9 cellular contexts compared by ENCODE assay signal in genomic region chr3:101070260-101071121, GRCh38.
DNase-seq lines count a peak whose midpoint lies in the region; ATAC-seq and TF ChIP-seq lines count a peak whose summit lies in the region.
"Had no signal": no experiment of that assay in that cellular context is flagged by ENCODE, and none has a peak within 500 bp of the region (broad histone marks: within the 10 kb centered on the region; RNA-seq: fewer than 3 reads in every experiment).

No MANE protein-coding gene starts in this region.

- DNase-seq in NCI-H1436 (lab: John Stamatoyannopoulos, UW) (peak; percentile 48), NCI-H1436 treated with DMSO at 0.1 percent for 48 hours (lab: John Stamatoyannopoulos, UW) (no peak), NOMO-1 (lab: John Stamatoyannopoulos, UW; ENCODE audit: unreplicated experiment in 2 of 2) (peak; percentile 34 to 59), activated T-cell treated with anti-CD3 and anti-CD28 coated beads for 48 hours (ENCODE audit: low read depth) (peak; percentile 45), fibroblast of the aortic adventitia (ENCODE audit: low read depth) (no peak)

- H3K9ac ChIP-seq in rectal smooth muscle tissue (ENCODE audit: low read length): no peak overlapping the region
- H3K9ac ChIP-seq: BLaER1 treated with 17β-estradiol and CSF1 and Interleukin-3, amounts not matched to agents 10 nM and 100 nM had no signal

- TF ChIP-seq CTCF in fibroblast of the aortic adventitia (IDR thresholded peaks at IDR 0.05; ENCODE audit: insufficient read depth, low read length): peak; percentile 38

- no peaks in the 10 kb centered on the region for H3K27me3 ChIP-seq in rectal smooth muscle tissue (ENCODE audit: control insufficient read depth, insufficient read depth, low read length)
- H3K27me3 ChIP-seq: BLaER1 treated with 17β-estradiol and CSF1 and Interleukin-3, amounts not matched to agents 10 nM and 100 nM had no signal

- peaks cover 9% of the 10 kb centered on the region for H3K4me1 ChIP-seq in rectal smooth muscle tissue (ENCODE audit: control insufficient read depth, insufficient read depth, low read length)
- H3K4me1 ChIP-seq: BLaER1 treated with 17β-estradiol and CSF1 and Interleukin-3, amounts not matched to agents 10 nM and 100 nM had no signal

- H3K36me3 ChIP-seq in rectal smooth muscle tissue (ENCODE audit: control insufficient read depth, insufficient read depth, low read length): no peaks in the 10 kb centered on the region
- H3K36me3 ChIP-seq: BLaER1 treated with 17β-estradiol and CSF1 and Interleukin-3, amounts not matched to agents 10 nM and 100 nM had no signal

- no peak overlapping the region for H3K27ac ChIP-seq in rectal smooth muscle tissue (ENCODE audit: low read depth, low read length)
- H3K27ac ChIP-seq: BLaER1 treated with 17β-estradiol and CSF1 and Interleukin-3, amounts not matched to agents 10 nM and 100 nM had no signal

- H3K4me3 ChIP-seq in fibroblast of the aortic adventitia (ENCODE audit: low read depth, low read length) (no peak overlapping the region), rectal smooth muscle tissue (ENCODE audit: low read length) (peak overlapping the region; percentile 16)
- H3K4me3 ChIP-seq: BLaER1 treated with 17β-estradiol and CSF1 and Interleukin-3, amounts not matched to agents 10 nM and 100 nM had no signal

- peak; percentile 87 for ATAC-seq in HG02798 (IDR thresholded peaks at IDR 0.05; ENCODE audit: poor library complexity, unreplicated experiment)
- ATAC-seq in HG02938 (IDR thresholded peaks at IDR 0.05; ENCODE audit: unreplicated experiment): no peak

Comparison
In these comparisons a context has a peak if more than half of its experiments do, and no peak if none do; other contexts are left out.
1. DNase-seq: peak in NCI-H1436 (single experiment), NOMO-1 (2 of 2) and activated T-cell treated with anti-CD3 and anti-CD28 coated beads for 48 hours (single experiment); none in NCI-H1436 treated with DMSO at 0.1 percent for 48 hours (single experiment) and fibroblast of the aortic adventitia (single experiment).